Comparison of ENCODE assay signal across 29 cellular contexts in the genomic region with DNA sequence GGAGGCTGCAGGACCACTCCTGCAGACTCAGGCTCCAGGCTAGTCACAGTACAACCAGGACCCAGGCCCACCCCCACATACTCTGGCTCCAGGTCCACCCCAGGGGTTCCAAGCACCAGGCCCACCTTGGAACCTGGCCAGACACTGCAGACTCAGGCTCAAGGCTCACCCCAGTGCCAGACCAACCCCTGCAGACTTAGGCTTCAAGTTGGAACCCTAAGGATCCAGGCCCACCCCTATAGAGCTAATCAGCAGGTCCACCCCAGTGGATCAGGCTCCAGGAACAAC.
"Had no signal": no experiment of that assay in that cellular context is flagged by ENCODE, and none has a peak within 500 bp of the region (broad histone marks: within the 10 kb centered on the region; RNA-seq: fewer than 3 reads in every experiment).

No MANE protein-coding gene starts in this region.

- H3K27ac Mint-ChIP-seq: activated CD4-positive, alpha-beta memory T cell treated with anti-CD3 and anti-CD28 coated beads for 36 hours; activated CD4-positive, alpha-beta T cell treated with anti-CD3 and anti-CD28 coated beads, Interleukin-2, amount 10 ng/mL, durations not matched to agents 24 days and 14 days; activated naive CD4-positive, alpha-beta T cell treated with anti-CD3 and anti-CD28 coated beads, Interleukin-2, amount 10 ng/mL, durations not matched to agents 7 days and 5 days; activated T-helper 1 cell treated with anti-CD3 and anti-CD28 coated beads, Interleukin-12 subunit alpha, Interleukin-12 subunit beta, Interleukin-2, Interleukin-4 antibody, amounts not matched to agents 30 ng/mL and 10 ng/mL and 1 ng/mL, durations not matched to agents 14 hours and 24 hours and 36 hours; memory B cell had no signal

- H3K27me3 Mint-ChIP-seq: activated CD4-positive, alpha-beta memory T cell treated with anti-CD3 and anti-CD28 coated beads for 36 hours; activated CD4-positive, alpha-beta T cell treated with anti-CD3 and anti-CD28 coated beads, Interleukin-2, amount 10 ng/mL, durations not matched to agents 24 days and 14 days; activated naive CD4-positive, alpha-beta T cell treated with anti-CD3 and anti-CD28 coated beads, Interleukin-2, amount 10 ng/mL, durations not matched to agents 7 days and 5 days; memory B cell; naive thymus-derived CD4-positive, alpha-beta T cell had no signal

- DNase-seq: activated CD4-positive, alpha-beta memory T cell treated with anti-CD3 and anti-CD28 coated beads for 36 hours; activated CD4-positive, alpha-beta T cell treated with anti-CD3 and anti-CD28 coated beads, Interleukin-2, amount 10 ng/mL, durations not matched to agents 24 days and 14 days; activated CD4-positive, CD25-positive, alpha-beta regulatory T cell treated with anti-CD3 and anti-CD28 coated beads, Interleukin-2, amount 50 U/mL, for 72 hours; activated CD8-positive, alpha-beta memory T cell treated with anti-CD3 and anti-CD28 coated beads, Interleukin-2, amount 50 U/mL, for 4 hours; activated effector memory CD4-positive, alpha-beta T cell treated with anti-CD3 and anti-CD28 coated beads, Interleukin-2, amount 50 U/mL, for 16 hours; activated naive CD4-positive, alpha-beta T cell treated with anti-CD3 and anti-CD28 coated beads, Interleukin-2, amount 10 ng/mL, durations not matched to agents 7 days and 5 days; activated T-cell treated with anti-CD3 and anti-CD28 coated beads, Interleukin-2, amount 50 U/mL, for 1 hour; amniotic stem cell; brain microvascular endothelial cell; dorsolateral prefrontal cortex; effector memory CD4-positive, alpha-beta T cell; erythroblast; midbrain; naive thymus-derived CD4-positive, alpha-beta T cell; right lobe of liver; stimulated activated CD4-positive, alpha-beta T cell treated with anti-CD3 and anti-CD28 coated beads, Interleukin-1b, Interleukin-23, amount 100 ng/mL, for 48 hours; stimulated activated CD4-positive, alpha-beta T cell treated with anti-CD3 and anti-CD28 coated beads, Interleukin-4, amount 100 ng/mL, for 4 hours; stimulated activated CD8-positive, alpha-beta memory T cell treated with anti-CD3 and anti-CD28 coated beads, Interleukin-4, amount 100 ng/mL, for 48 hours; stimulated activated naive CD4-positive, alpha-beta T cell; T-helper 9 cell; testis; transverse colon had no signal

- H3K4me1 ChIP-seq: right lobe of liver, testis, transverse colon, uterus had no signal

- H2AFZ ChIP-seq: hepatocyte had no signal

- H3K4me3 ChIP-seq: coronary artery, dorsolateral prefrontal cortex, gastroesophageal sphincter, hepatocyte, right lobe of liver, smooth muscle cell, testis, transverse colon, uterus had no signal

- H3K4me2 ChIP-seq: hepatocyte, smooth muscle cell had no signal

- H3K4me3 Mint-ChIP-seq: activated CD4-positive, alpha-beta memory T cell treated with anti-CD3 and anti-CD28 coated beads for 36 hours; activated CD4-positive, alpha-beta T cell treated with anti-CD3 and anti-CD28 coated beads, Interleukin-2, amount 10 ng/mL, durations not matched to agents 24 days and 14 days; activated naive CD4-positive, alpha-beta T cell treated with anti-CD3 and anti-CD28 coated beads, Interleukin-2, amount 10 ng/mL, durations not matched to agents 7 days and 5 days; activated T-helper 1 cell treated with anti-CD3 and anti-CD28 coated beads, Interleukin-12 subunit alpha, Interleukin-12 subunit beta, Interleukin-2, Interleukin-4 antibody, amounts not matched to agents 30 ng/mL and 10 ng/mL and 1 ng/mL, durations not matched to agents 14 hours and 24 hours and 36 hours; memory B cell; naive thymus-derived CD4-positive, alpha-beta T cell had no signal

- H3K27ac ChIP-seq: brain microvascular endothelial cell, coronary artery, dorsolateral prefrontal cortex, gastroesophageal sphincter, hepatocyte, right lobe of liver, testis, transverse colon, uterus had no signal

- H3K79me2 ChIP-seq: hepatocyte had no signal

- H3K9me3 Mint-ChIP-seq: activated CD4-positive, alpha-beta memory T cell treated with anti-CD3 and anti-CD28 coated beads for 36 hours; activated naive CD4-positive, alpha-beta T cell treated with anti-CD3 and anti-CD28 coated beads, Interleukin-2, amount 10 ng/mL, durations not matched to agents 7 days and 5 days; memory B cell; naive thymus-derived CD4-positive, alpha-beta T cell had no signal

- H3K27me3 ChIP-seq: brain microvascular endothelial cell, dorsolateral prefrontal cortex, gastroesophageal sphincter, hepatocyte, right lobe of liver, testis, transverse colon, uterus had no signal
